8 cellular contexts compared by ENCODE assay signal in the genomic region with DNA sequence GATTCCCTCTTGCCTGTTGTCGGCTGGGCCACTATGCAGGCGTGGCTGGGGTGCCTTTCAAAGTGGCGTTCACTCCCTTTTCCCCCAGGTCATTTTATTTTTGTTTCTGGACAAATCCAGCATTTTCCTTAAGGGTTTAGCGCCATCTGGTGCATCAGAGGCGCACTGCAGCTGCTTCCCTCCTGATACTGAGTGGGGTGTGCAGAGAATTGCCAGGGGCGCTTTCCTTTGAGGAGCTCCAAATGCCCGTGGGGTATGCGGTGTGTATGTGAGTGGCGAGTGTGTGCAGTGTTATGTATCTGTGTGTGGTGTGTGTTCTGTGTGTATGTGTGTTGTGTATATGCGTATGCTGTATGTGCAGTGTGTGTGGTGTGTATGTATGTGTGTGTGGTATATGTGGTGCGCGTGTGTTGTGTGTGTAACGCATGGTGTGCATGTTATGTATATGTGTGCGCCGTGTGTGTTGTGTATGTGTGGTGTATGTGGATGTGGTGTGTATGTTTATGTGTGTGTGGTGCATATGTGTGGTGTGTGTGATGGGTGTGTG.
DNase-seq lines count a peak whose midpoint lies in the region; ATAC-seq and TF ChIP-seq lines count a peak whose summit lies in the region.

No MANE protein-coding gene starts in this region.

- no peaks in the 10 kb centered on the region for H3K9me3 Mint-ChIP-seq in activated CD4-positive, alpha-beta T cell treated with anti-CD3 and anti-CD28 coated beads, Interleukin-2, amount 10 ng/mL, durations not matched to agents 7 days and 5 days

- no peaks in the 10 kb centered on the region for H3K27me3 Mint-ChIP-seq in activated CD4-positive, alpha-beta T cell treated with anti-CD3 and anti-CD28 coated beads, Interleukin-2, amount 10 ng/mL, durations not matched to agents 7 days and 5 days

- H3K4me2 ChIP-seq in HCT116 (ENCODE audit: low read length) = peak overlapping the region; percentile 32; the same call in 1 of the 2 replicates

- H3K9me2 ChIP-seq in HCT116 (ENCODE audit: insufficient read depth) = no peaks in the 10 kb centered on the region

- ATAC-seq in HCT116 (peak; percentile 77), HG03135 (IDR thresholded peaks at IDR 0.05; ENCODE audit: unreplicated experiment) (no peak)

- RAD21 ChIA-PET in HCT116 (lab: Charles Lee; ENCODE audit: low non-redundant PET in 1 of 2, low total read pairs in 2 of 2, uncharacterized antibody in 2 of 2, unreplicated experiment in 2 of 2) = interaction anchor here (0.8 to 1.9 kb wide), 4 partner anchors 241 to 624 kb away, joined by 3 to 6 read pairs (median 4); no protein-coding TSS in a partner anchor

- POLR2A ChIA-PET in HCT116 (lab: Charles Lee) = interaction anchor here (0.6 kb wide), 1 partner anchor 100 kb away, joined by 7 read pairs; a partner anchor contains a TSS
- POLR2A ChIA-PET in activated CD4-positive, alpha-beta T cell treated with anti-CD3 and anti-CD28 coated beads, Interleukin-2, amount 10 ng/mL, durations not matched to agents 7 days and 5 days (lab: Charles Lee) = no interaction called here

- H3K4me1 Mint-ChIP-seq in activated CD4-positive, alpha-beta T cell treated with anti-CD3 and anti-CD28 coated beads, Interleukin-2, amount 10 ng/mL, durations not matched to agents 7 days and 5 days = no peaks in the 10 kb centered on the region

- peak; percentile 72 for DNase-seq in G401 (ENCODE audit: low spot score)
- no peak for DNase-seq in HCT116 (ENCODE audit: low read depth, low spot score)
- DNase-seq in NCI-H2227 treated with DMSO at 0.1 percent for 48 hours (lab: John Stamatoyannopoulos, UW) = peak; percentile 24
- DNase-seq in activated CD4-positive, alpha-beta T cell treated with anti-CD3 and anti-CD28 coated beads, Interleukin-2, amount 10 ng/mL, durations not matched to agents 7 days and 5 days = peak; percentile 58
- peak; percentile 64 to 88 (median 76) for DNase-seq in dorsolateral prefrontal cortex
- peak; percentile 60 to 69 for DNase-seq in lung microvascular endothelial cell (ENCODE audit: low read depth in 2 of 2)
- peak; percentile 46 for DNase-seq in stimulated activated CD8-positive, alpha-beta memory T cell treated with anti-CD3 and anti-CD28 coated beads, Interleukin-15, amount 100 ng/mL, for 24 hours (ENCODE audit: low read depth)

- no peaks in the 10 kb centered on the region for H3K79me2 ChIP-seq in HCT116 (ENCODE audit: insufficient read depth, low read length)

- in situ Hi-C loops in G401 (cut with HindIII; ENCODE audit: low sequenced_read_pairs) = no loop called here

- H3K4me1 ChIP-seq in HCT116 (ENCODE audit: control insufficient read depth in 1 of 2, insufficient read depth in 2 of 2, low read length in 2 of 2) = peaks cover 0 to 13% of the 10 kb centered on the region in 2 experiments; a peak in 1 of 4 replicates

- H3K36me3 ChIP-seq in HCT116 (ENCODE audit: control insufficient read depth in 1 of 2, insufficient read depth in 2 of 2, low read length in 2 of 2) = no peaks in the 10 kb centered on the region

- H3K9ac ChIP-seq in HCT116 (ENCODE audit: low read length) = no peak overlapping the region

- no peak overlapping the region for H3K4me3 Mint-ChIP-seq in activated CD4-positive, alpha-beta T cell treated with anti-CD3 and anti-CD28 coated beads, Interleukin-2, amount 10 ng/mL, durations not matched to agents 7 days and 5 days

- TF ChIP-seq POLR2A in HCT116 (IDR thresholded peaks at IDR 0.05; ENCODE audit: borderline replicate concordance, extremely low read depth, insufficient read depth, insufficient read length) = no peak

- intact Hi-C loops in HCT116 (cut with micrococcal nuclease) (loop anchor here (1.0 to 5.0 kb wide), 7 partner anchors 137 to 853 kb away; a partner anchor contains a TSS), dorsolateral prefrontal cortex (cut with DNase I) (loop anchor here (2.0 to 10.0 kb wide), 10 partner anchors 101 to 642 kb away; a partner anchor contains a TSS)

- TF ChIP-seq CTCF in HCT116 (IDR thresholded peaks at IDR 0.05 in 2 of 3, conservative IDR thresholded peaks at IDR 0.05 in 1 of 3; ENCODE audit: borderline replicate concordance in 1 of 3, insufficient read depth in 1 of 3, low read depth in 2 of 3, low read length in 2 of 3) = peak; percentile 89 to 98 (median 95)
- peak; percentile 93 to 100 (median 99) for TF ChIP-seq CTCF in dorsolateral prefrontal cortex (IDR thresholded peaks at IDR 0.05 in 54 of 56, conservative IDR thresholded peaks at IDR 0.05 in 2 of 56; ENCODE audit: low read depth in 1 of 56, partially characterized antibody in 56 of 56)

- TF ChIP-seq RAD21 in HCT116 (IDR thresholded peaks at IDR 0.05; ENCODE audit: low read depth) = peak; percentile 96

- no peaks in the 10 kb centered on the region for H4K20me1 ChIP-seq in HCT116 (ENCODE audit: insufficient read depth)

- CTCF ChIA-PET in HCT116 (lab: Charles Lee) = interaction anchor here (1.4 to 2.2 kb wide), 4 partner anchors 15 to 624 kb away, joined by 3 to 21 read pairs (median 6); a partner anchor contains a TSS
- CTCF ChIA-PET in activated CD4-positive, alpha-beta T cell treated with anti-CD3 and anti-CD28 coated beads, Interleukin-2, amount 10 ng/mL, durations not matched to agents 7 days and 5 days (lab: Charles Lee) = interaction anchor here (0.7 to 1.8 kb wide), 6 partner anchors 20 to 640 kb away, joined by 3 to 7 read pairs (median 4); no protein-coding TSS in a partner anchor

- H3K27ac ChIP-seq in HCT116 (ENCODE audit: low read depth, low read length) (no peak overlapping the region), dorsolateral prefrontal cortex (peak overlapping the region in 14 of 59 donors; percentile 11 to 73 (median 50))

- no peaks in the 10 kb centered on the region for H3K9me3 ChIP-seq in HCT116 (ENCODE audit: control insufficient read depth in 1 of 2, insufficient read depth in 1 of 2, low read depth in 1 of 2, low read length in 2 of 2)

- no peak overlapping the region for H3K4me3 ChIP-seq in HCT116 (replicated peaks in 1 of 2; ENCODE audit: low read depth in 1 of 2, low read length in 2 of 2)
- peak overlapping the region in 12 of 59 donors; percentile 6 to 32 (median 17) for H3K4me3 ChIP-seq in dorsolateral prefrontal cortex

- H3K27me3 ChIP-seq in HCT116 (ENCODE audit: insufficient read depth, low read length) (no peaks in the 10 kb centered on the region), dorsolateral prefrontal cortex (no peaks in the 10 kb centered on the region)

- BruUV-seq in HCT116 (replicated peaks; lab: Mats Ljungman, UMichigan) = no TSS peak

- H3K27ac Mint-ChIP-seq in activated CD4-positive, alpha-beta T cell treated with anti-CD3 and anti-CD28 coated beads, Interleukin-2, amount 10 ng/mL, durations not matched to agents 7 days and 5 days = no peak overlapping the region

- peak overlapping the region; percentile 67 for H2AFZ ChIP-seq in HCT116 (ENCODE audit: low read depth, low read length, poor library complexity, severe bottlenecking)

- no peaks in the 10 kb centered on the region for H3K36me3 Mint-ChIP-seq in activated CD4-positive, alpha-beta T cell treated with anti-CD3 and anti-CD28 coated beads, Interleukin-2, amount 10 ng/mL, durations not matched to agents 7 days and 5 days (ENCODE audit: low read depth)

TF ChIP-seq in HCT116, 20 proteins besides CTCF, POLR2A, EP300 and RAD21 (continues in another document):
- no peak for TF ChIP-seq SIN3A (IDR thresholded peaks at IDR 0.05; ENCODE audit: low read depth)
- TF ChIP-seq, protein P1, sequence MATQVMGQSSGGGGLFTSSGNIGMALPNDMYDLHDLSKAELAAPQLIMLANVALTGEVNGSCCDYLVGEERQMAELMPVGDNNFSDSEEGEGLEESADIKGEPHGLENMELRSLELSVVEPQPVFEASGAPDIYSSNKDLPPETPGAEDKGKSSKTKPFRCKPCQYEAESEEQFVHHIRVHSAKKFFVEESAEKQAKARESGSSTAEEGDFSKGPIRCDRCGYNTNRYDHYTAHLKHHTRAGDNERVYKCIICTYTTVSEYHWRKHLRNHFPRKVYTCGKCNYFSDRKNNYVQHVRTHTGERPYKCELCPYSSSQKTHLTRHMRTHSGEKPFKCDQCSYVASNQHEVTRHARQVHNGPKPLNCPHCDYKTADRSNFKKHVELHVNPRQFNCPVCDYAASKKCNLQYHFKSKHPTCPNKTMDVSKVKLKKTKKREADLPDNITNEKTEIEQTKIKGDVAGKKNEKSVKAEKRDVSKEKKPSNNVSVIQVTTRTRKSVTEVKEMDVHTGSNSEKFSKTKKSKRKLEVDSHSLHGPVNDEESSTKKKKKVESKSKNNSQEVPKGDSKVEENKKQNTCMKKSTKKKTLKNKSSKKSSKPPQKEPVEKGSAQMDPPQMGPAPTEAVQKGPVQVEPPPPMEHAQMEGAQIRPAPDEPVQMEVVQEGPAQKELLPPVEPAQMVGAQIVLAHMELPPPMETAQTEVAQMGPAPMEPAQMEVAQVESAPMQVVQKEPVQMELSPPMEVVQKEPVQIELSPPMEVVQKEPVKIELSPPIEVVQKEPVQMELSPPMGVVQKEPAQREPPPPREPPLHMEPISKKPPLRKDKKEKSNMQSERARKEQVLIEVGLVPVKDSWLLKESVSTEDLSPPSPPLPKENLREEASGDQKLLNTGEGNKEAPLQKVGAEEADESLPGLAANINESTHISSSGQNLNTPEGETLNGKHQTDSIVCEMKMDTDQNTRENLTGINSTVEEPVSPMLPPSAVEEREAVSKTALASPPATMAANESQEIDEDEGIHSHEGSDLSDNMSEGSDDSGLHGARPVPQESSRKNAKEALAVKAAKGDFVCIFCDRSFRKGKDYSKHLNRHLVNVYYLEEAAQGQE (IDR thresholded peaks at IDR 0.05; ENCODE audit: low read depth) = no peak
- TF ChIP-seq, protein P2, sequence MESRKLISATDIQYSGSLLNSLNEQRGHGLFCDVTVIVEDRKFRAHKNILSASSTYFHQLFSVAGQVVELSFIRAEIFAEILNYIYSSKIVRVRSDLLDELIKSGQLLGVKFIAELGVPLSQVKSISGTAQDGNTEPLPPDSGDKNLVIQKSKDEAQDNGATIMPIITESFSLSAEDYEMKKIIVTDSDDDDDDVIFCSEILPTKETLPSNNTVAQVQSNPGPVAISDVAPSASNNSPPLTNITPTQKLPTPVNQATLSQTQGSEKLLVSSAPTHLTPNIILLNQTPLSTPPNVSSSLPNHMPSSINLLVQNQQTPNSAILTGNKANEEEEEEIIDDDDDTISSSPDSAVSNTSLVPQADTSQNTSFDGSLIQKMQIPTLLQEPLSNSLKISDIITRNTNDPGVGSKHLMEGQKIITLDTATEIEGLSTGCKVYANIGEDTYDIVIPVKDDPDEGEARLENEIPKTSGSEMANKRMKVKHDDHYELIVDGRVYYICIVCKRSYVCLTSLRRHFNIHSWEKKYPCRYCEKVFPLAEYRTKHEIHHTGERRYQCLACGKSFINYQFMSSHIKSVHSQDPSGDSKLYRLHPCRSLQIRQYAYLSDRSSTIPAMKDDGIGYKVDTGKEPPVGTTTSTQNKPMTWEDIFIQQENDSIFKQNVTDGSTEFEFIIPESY (IDR thresholded peaks at IDR 0.05; ENCODE audit: extremely low read depth, insufficient replicate concordance, low read length) = no peak
- TF ChIP-seq, protein P3, sequence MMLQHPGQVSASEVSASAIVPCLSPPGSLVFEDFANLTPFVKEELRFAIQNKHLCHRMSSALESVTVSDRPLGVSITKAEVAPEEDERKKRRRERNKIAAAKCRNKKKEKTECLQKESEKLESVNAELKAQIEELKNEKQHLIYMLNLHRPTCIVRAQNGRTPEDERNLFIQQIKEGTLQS (IDR thresholded peaks at IDR 0.05) = no peak
- TF ChIP-seq ZFX (IDR thresholded peaks at IDR 0.05) = no peak
- no peak for TF ChIP-seq ZNF274 (IDR thresholded peaks at IDR 0.05; ENCODE audit: low read depth, low read length)
